Comparison of ENCODE assay signal across 13 cellular contexts in genomic region chr11:128379587-128380279, GRCh38.
DNase-seq lines count a peak whose midpoint lies in the region; ATAC-seq and TF ChIP-seq lines count a peak whose summit lies in the region.
"Had no signal": no experiment of that assay in that cellular context is flagged by ENCODE, and none has a peak within 500 bp of the region (broad histone marks: within the 10 kb centered on the region; RNA-seq: fewer than 3 reads in every experiment).

No MANE protein-coding gene starts in this region.

- no peaks in the 10 kb centered on the region for H4K20me1 ChIP-seq in Loucy (ENCODE audit: insufficient read depth, low read length, poor library complexity, severe bottlenecking)

- no peaks in the 10 kb centered on the region for H3K27me3 Mint-ChIP-seq in activated naive CD8-positive, alpha-beta T cell treated with anti-CD3 and anti-CD28 coated beads, Interleukin-2, amount 50 U/mL, for 24 hours
- H3K27me3 Mint-ChIP-seq in type B pancreatic cell: no peaks in the 10 kb centered on the region
- H3K27me3 Mint-ChIP-seq: memory B cell had no signal

- H3K27me3 ChIP-seq in Loucy (ENCODE audit: insufficient read depth, low read length, poor library complexity, severe bottlenecking): no peaks in the 10 kb centered on the region
- H3K27me3 ChIP-seq: brain microvascular endothelial cell, thyroid gland had no signal

- no peaks in the 10 kb centered on the region for H3K79me2 ChIP-seq in Loucy (ENCODE audit: insufficient read depth, low read length)

- peaks cover 20% of the 10 kb centered on the region for H3K36me3 Mint-ChIP-seq in activated naive CD8-positive, alpha-beta T cell treated with anti-CD3 and anti-CD28 coated beads, Interleukin-2, amount 50 U/mL, for 24 hours (ENCODE audit: low read depth)
- H3K36me3 Mint-ChIP-seq in type B pancreatic cell: no peaks in the 10 kb centered on the region

- peaks cover 23% of the 10 kb centered on the region for H3K9me3 ChIP-seq in Loucy (ENCODE audit: insufficient read depth, low read depth, low read length)
- H3K9me3 ChIP-seq: thyroid gland had no signal

- H3F3A ChIP-seq in Loucy (ENCODE audit: low read depth): peaks cover 19% of the 10 kb centered on the region

- H3K36me3 ChIP-seq in Loucy (ENCODE audit: insufficient read depth, low read length): no peaks in the 10 kb centered on the region
- H3K36me3 ChIP-seq: brain microvascular endothelial cell, thyroid gland, WERI-Rb-1 had no signal

- peak overlapping the region; percentile 69 for H3K27ac Mint-ChIP-seq in activated naive CD8-positive, alpha-beta T cell treated with anti-CD3 and anti-CD28 coated beads, Interleukin-2, amount 50 U/mL, for 24 hours
- no peak overlapping the region for H3K27ac Mint-ChIP-seq in type B pancreatic cell
- H3K27ac Mint-ChIP-seq: memory B cell had no signal

- H3K9me3 Mint-ChIP-seq in activated naive CD8-positive, alpha-beta T cell treated with anti-CD3 and anti-CD28 coated beads, Interleukin-2, amount 50 U/mL, for 24 hours: peaks cover 36% of the 10 kb centered on the region
- H3K9me3 Mint-ChIP-seq in type B pancreatic cell: peaks cover 7% of the 10 kb centered on the region

- DNase-seq in activated CD4-positive, alpha-beta T cell treated with anti-CD3 and anti-CD28 coated beads for 4 hours: peak; percentile 29 to 34
- peak; percentile 16 for DNase-seq in activated naive CD8-positive, alpha-beta T cell treated with anti-CD3 and anti-CD28 coated beads, Interleukin-2, amount 50 U/mL, for 24 hours
- DNase-seq in stimulated activated CD4-positive, alpha-beta T cell treated with anti-CD3 and anti-CD28 coated beads, Interleukin-4, amount 100 ng/mL, for 1 hour: peak; percentile 12
- DNase-seq in NCI-H510A (lab: John Stamatoyannopoulos, UW) (no peak), NOMO-1 treated with dmso at 0.1 percent for 144 hours (lab: John Stamatoyannopoulos, UW; ENCODE audit: unreplicated experiment) (no peak), type B pancreatic cell (ENCODE audit: extremely low spot score, unreplicated experiment) (no peak), NCI-H1105 treated with DMSO at 0.1 percent for 48 hours (lab: John Stamatoyannopoulos, UW) (no peak)
- DNase-seq: brain microvascular endothelial cell, Calu3, thyroid gland, WERI-Rb-1 had no signal

- H3K4me1 ChIP-seq in Loucy (ENCODE audit: insufficient read depth, low read length, poor library complexity, severe bottlenecking): peaks cover 41% of the 10 kb centered on the region
- H3K4me1 ChIP-seq: thyroid gland had no signal

- H3K4me2 ChIP-seq in Loucy (ENCODE audit: low read depth, low read length, poor library complexity, severe bottlenecking): peak overlapping the region; percentile 58

- peak; percentile 33 for TF ChIP-seq CTCF in Loucy (conservative IDR thresholded peaks at IDR 0.05; ENCODE audit: low read length)
- TF ChIP-seq CTCF in type B pancreatic cell (conservative IDR thresholded peaks at IDR 0.05): no peak

- no peak overlapping the region; the same call in 1 of the 2 replicates for H2AFZ ChIP-seq in Loucy (ENCODE audit: low read length)

- H3K4me3 Mint-ChIP-seq in activated naive CD8-positive, alpha-beta T cell treated with anti-CD3 and anti-CD28 coated beads, Interleukin-2, amount 50 U/mL, for 24 hours: no peak overlapping the region
- no peak overlapping the region for H3K4me3 Mint-ChIP-seq in type B pancreatic cell
- H3K4me3 Mint-ChIP-seq: memory B cell had no signal

- peak overlapping the region; percentile 65 for H3K9ac ChIP-seq in Loucy (ENCODE audit: low read depth, low read length, poor library complexity, severe bottlenecking)

- H3K4me3 ChIP-seq in Loucy (ENCODE audit: low read length, poor library complexity, severe bottlenecking): peak overlapping the region; percentile 23
- H3K4me3 ChIP-seq: thyroid gland had no signal

- peak; percentile 99 for ATAC-seq in activated naive CD8-positive, alpha-beta T cell treated with anti-CD3 and anti-CD28 coated beads, Interleukin-2, amount 50 U/mL, for 24 hours

- H3K4me1 Mint-ChIP-seq in activated naive CD8-positive, alpha-beta T cell treated with anti-CD3 and anti-CD28 coated beads, Interleukin-2, amount 50 U/mL, for 24 hours: peaks cover 39% of the 10 kb centered on the region
- H3K4me1 Mint-ChIP-seq in type B pancreatic cell (ENCODE audit: unreplicated experiment): peaks cover 4% of the 10 kb centered on the region

- no peaks in the 10 kb centered on the region for H3K9me2 ChIP-seq in Loucy (replicated peaks; ENCODE audit: low read depth, low read length)

Comparison
In these comparisons a context has a peak if more than half of its experiments do, and no peak if none do; other contexts are left out.
1. DNase-seq: peak in activated CD4-positive, alpha-beta T cell treated with anti-CD3 and anti-CD28 coated beads for 4 hours (2 of 2), activated naive CD8-positive, alpha-beta T cell treated with anti-CD3 and anti-CD28 coated beads, Interleukin-2, amount 50 U/mL, for 24 hours (single experiment) and stimulated activated CD4-positive, alpha-beta T cell treated with anti-CD3 and anti-CD28 coated beads, Interleukin-4, amount 100 ng/mL, for 1 hour (single experiment); none in NCI-H510A (single experiment), NOMO-1 treated with dmso at 0.1 percent for 144 hours (single experiment), type B pancreatic cell (single experiment) and NCI-H1105 treated with DMSO at 0.1 percent for 48 hours (single experiment).